ENCODE assay signal across 21 cellular contexts in the genomic region with DNA sequence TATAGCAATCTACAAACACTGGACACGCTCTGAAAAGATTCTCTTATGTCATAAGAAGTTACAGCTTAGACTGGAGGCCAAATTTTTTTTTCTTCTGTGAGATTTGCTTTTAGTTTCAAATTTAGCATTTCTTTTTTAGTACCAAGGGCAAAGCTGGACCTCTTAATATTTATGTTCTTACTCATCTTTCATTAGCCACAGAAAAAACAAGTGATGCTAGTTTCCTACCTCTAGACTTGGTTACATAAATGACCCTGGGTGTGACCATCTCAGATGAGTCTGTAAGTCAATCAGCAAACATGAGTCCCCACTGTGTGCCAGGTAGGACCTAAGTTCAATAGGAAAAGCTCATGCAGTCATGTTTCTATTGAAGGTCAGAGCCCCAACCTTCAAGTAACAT.
DNase-seq lines count a peak whose midpoint lies in the region; ATAC-seq and TF ChIP-seq lines count a peak whose summit lies in the region.
"Had no signal": no experiment of that assay in that cellular context is flagged by ENCODE, and none has a peak within 500 bp of the region (broad histone marks: within the 10 kb centered on the region; RNA-seq: fewer than 3 reads in every experiment).

No MANE protein-coding gene starts in this region.

- no peak overlapping the region for H3K4me3 Mint-ChIP-seq in HFFc6
- H3K4me3 Mint-ChIP-seq: CD4-positive, alpha-beta memory T cell had no signal

- H3K27ac Mint-ChIP-seq in HFFc6, result no peak overlapping the region
- H3K27ac Mint-ChIP-seq: CD4-positive, alpha-beta memory T cell had no signal

- H3K4me1 Mint-ChIP-seq in HFFc6 (ENCODE audit: low read depth), result no peaks in the 10 kb centered on the region
- H3K4me1 Mint-ChIP-seq: CD4-positive, alpha-beta memory T cell had no signal

- DNase-seq in HFFc6 (peak; percentile 1), astrocyte of the spinal cord (ENCODE audit: low read depth, low spot score) (peak; percentile 45), kidney glomerular epithelial cell (lab: John Stamatoyannopoulos, UW) (peak; percentile 21), thoracic aorta (ENCODE audit: low spot score) (no peak), SIG-M5 treated with dmso at 0.1 percent for 504 hours (lab: John Stamatoyannopoulos, UW; ENCODE audit: unreplicated experiment) (no peak), anterior cingulate cortex (lab: John Stamatoyannopoulos, UW) (no peak), DMS153 (lab: John Stamatoyannopoulos, UW) (no peak), GM20000 (ENCODE audit: low spot score) (no peak)
- DNase-seq: Calu3; CD4-positive, alpha-beta memory T cell; DMS53; EL; Karpas-422; MG63; NCI-H1092; NCI-H1436 treated with DMSO at 0.1 percent for 48 hours; NCI-H2029; NCI-H2171; NCI-H526 had no signal

- in situ Hi-C loops in astrocyte of the spinal cord (cut with HindIII; ENCODE audit: low sequenced_read_pairs), result no loop called here

- H3K27ac ChIP-seq in thoracic aorta, result peak overlapping the region; percentile 90 to 95
- H3K27ac ChIP-seq: BLaER1, SJSA1 had no signal

- no peaks in the 10 kb centered on the region; the same call in 1 of the 2 replicates for H3K27me3 Mint-ChIP-seq in HFFc6 (ENCODE audit: insufficient read depth)

- ATAC-seq in thoracic aorta (ENCODE audit: insufficient number of reproducible peaks, low FRiP score, low read depth), result peak; percentile 67

- H3K9me3 Mint-ChIP-seq in HFFc6, result no peaks in the 10 kb centered on the region; the same call in 1 of the 2 replicates
- H3K9me3 Mint-ChIP-seq: CD4-positive, alpha-beta memory T cell had no signal

- H3K4me3 ChIP-seq in astrocyte of the spinal cord (ENCODE audit: low read depth, low read length), result no peak overlapping the region
- peak overlapping the region; percentile 20 for H3K4me3 ChIP-seq in thoracic aorta
- H3K4me3 ChIP-seq: BLaER1, MG63, SJSA1 had no signal

- H3K4me1 ChIP-seq in thoracic aorta (ENCODE audit: control insufficient read depth in 1 of 2, low read depth in 2 of 2), result peaks cover 35 to 72% of the 10 kb centered on the region in 2 donors
- H3K4me1 ChIP-seq: BLaER1, SJSA1 had no signal

- H3K9me3 ChIP-seq in thoracic aorta, result no peaks in the 10 kb centered on the region
- H3K9me3 ChIP-seq: BLaER1, MG63, SJSA1 had no signal

- no peaks in the 10 kb centered on the region for H3K36me3 Mint-ChIP-seq in HFFc6 (ENCODE audit: low read depth)
- H3K36me3 Mint-ChIP-seq: CD4-positive, alpha-beta memory T cell had no signal

- no peak for TF ChIP-seq CTCF in HFFc6 (IDR thresholded peaks at IDR 0.05)
- TF ChIP-seq CTCF in astrocyte of the spinal cord (IDR thresholded peaks at IDR 0.05; ENCODE audit: low read depth, low read length), result no peak
- no peak for TF ChIP-seq CTCF in thoracic aorta (IDR thresholded peaks at IDR 0.05)
- TF ChIP-seq CTCF in GM20000 (IDR thresholded peaks at IDR 0.05; ENCODE audit: extremely low read depth, missing control alignments), result no peak

- no peaks in the 10 kb centered on the region for H3K27me3 ChIP-seq in thoracic aorta (replicated peaks; ENCODE audit: insufficient read depth)
- H3K27me3 ChIP-seq: BLaER1, MG63, SJSA1 had no signal

- no peaks in the 10 kb centered on the region for H3K36me3 ChIP-seq in thoracic aorta
- H3K36me3 ChIP-seq: BLaER1, MG63, SJSA1 had no signal

Comparison
In these comparisons a context has a peak if more than half of its experiments do, and no peak if none do; other contexts are left out.
1. DNase-seq: peak in HFFc6 (single experiment), astrocyte of the spinal cord (single experiment) and kidney glomerular epithelial cell (single experiment); none in thoracic aorta (single experiment), SIG-M5 treated with dmso at 0.1 percent for 504 hours (single experiment), anterior cingulate cortex (0 of 58), DMS153 (single experiment) and GM20000 (single experiment).